In genomic region chr11:9716275-9717039, GRCh38 we compare ENCODE assay signal across 8 cellular contexts. TPM values are rescaled to one million over a fixed set of nuclear protein-coding genes. Genes with fewer than 3 reads are reported as not detected.
DNase-seq lines count a peak whose midpoint lies in the region; ATAC-seq, FAIRE-seq and TF ChIP-seq lines count a peak whose summit lies in the region.

No MANE protein-coding gene starts in this region.

- peak overlapping the region; percentile 53 for H3K9ac ChIP-seq in astrocyte (ENCODE audit: low read length)

- H3K36me3 ChIP-seq in astrocyte (ENCODE audit: insufficient read depth, low read length), result no peaks in the 10 kb centered on the region

- peak overlapping the region; percentile 47 for H3K27ac Mint-ChIP-seq in astrocyte (ENCODE audit: unreplicated experiment)

- H3K27me3 ChIP-seq in astrocyte (ENCODE audit: insufficient read depth, low read length), result no peaks in the 10 kb centered on the region

- H3K36me3 Mint-ChIP-seq in astrocyte (ENCODE audit: low read depth, unreplicated experiment), result peaks cover 24% of the 10 kb centered on the region

- no peak for TF ChIP-seq CTCF in astrocyte (IDR thresholded peaks at IDR 0.05; ENCODE audit: insufficient read depth, low read depth, low read length)

- peak overlapping the region; percentile 68 for H3K4me2 ChIP-seq in astrocyte (ENCODE audit: low read length)

- peaks cover 14% of the 10 kb centered on the region for H3K4me1 ChIP-seq in astrocyte (ENCODE audit: insufficient read depth, low read length)

- peaks cover 10% of the 10 kb centered on the region for H3K79me2 ChIP-seq in astrocyte (ENCODE audit: insufficient read depth, low read length)

- peak overlapping the region; percentile 68 for H2AFZ ChIP-seq in astrocyte (ENCODE audit: low read depth, low read length)

- H3K9me3 Mint-ChIP-seq in astrocyte (ENCODE audit: unreplicated experiment), result no peaks in the 10 kb centered on the region

- peak; percentile 73 for ATAC-seq in GM21526 (IDR thresholded peaks at IDR 0.05; ENCODE audit: low FRiP score, unreplicated experiment)

- H4K20me1 ChIP-seq in astrocyte (ENCODE audit: insufficient read depth, low read length), result peaks cover 1% of the 10 kb centered on the region

- peak overlapping the region; percentile 73 for H3K27ac ChIP-seq in astrocyte (ENCODE audit: low read depth, low read length)

- FAIRE-seq in astrocyte (lab: Jason Lieb, UNC), result peak; percentile 77

- no peaks in the 10 kb centered on the region for H3K27me3 Mint-ChIP-seq in astrocyte (ENCODE audit: low read depth, unreplicated experiment)

- H3K9me3 ChIP-seq in astrocyte (ENCODE audit: insufficient read depth, low read depth, low read length), result no peaks in the 10 kb centered on the region

- H3K4me3 ChIP-seq in astrocyte (ENCODE audit: insufficient read depth, low read depth, low read length), result peak overlapping the region; percentile 22

- DNase-seq in GDM1 (lab: John Stamatoyannopoulos, UW), result peak; percentile 91
- DNase-seq in KBM-7, result peak; percentile 95
- DNase-seq in astrocyte (ENCODE audit: low read depth), result peak; percentile 90
- peak; percentile 44 for DNase-seq in midbrain (lab: John Stamatoyannopoulos, UW)
- DNase-seq in HuH-7.5 (ENCODE audit: low spot score), result no peak
- no peak for DNase-seq in NCI-H82 treated with DMSO at 0.1 percent for 48 hours (lab: John Stamatoyannopoulos, UW; ENCODE audit: unreplicated experiment)
- DNase-seq in effector CD4-positive, alpha-beta T cell, result no peak

- H3K4me3 Mint-ChIP-seq in astrocyte (ENCODE audit: unreplicated experiment), result no peak overlapping the region

- peaks cover 21% of the 10 kb centered on the region for H3K4me1 Mint-ChIP-seq in astrocyte (ENCODE audit: low read depth, unreplicated experiment)

- in situ Hi-C loops in KBM-7 (cut with MboI; ENCODE audit: low pct_unique_long_range_greater_than_20kb, low sequenced_read_pairs), result no loop called here

RNA-seq across cellular contexts. Expression of gene SWAP70, which starts 52.6 kb away (rescaled TPM):
- 28.6 and 33.7 TPM in 2 replicates for total RNA-seq in astrocyte

Comparison
In these comparisons a context has a peak if more than half of its experiments do, and no peak if none do; other contexts are left out.
1. DNase-seq: peak in GDM1 (single experiment), KBM-7 (single experiment), astrocyte (single experiment) and midbrain (single experiment); none in HuH-7.5 (single experiment), NCI-H82 treated with DMSO at 0.1 percent for 48 hours (single experiment) and effector CD4-positive, alpha-beta T cell (single experiment).